Comparison of ENCODE assay signal across 1 cellular context in the genomic region with DNA sequence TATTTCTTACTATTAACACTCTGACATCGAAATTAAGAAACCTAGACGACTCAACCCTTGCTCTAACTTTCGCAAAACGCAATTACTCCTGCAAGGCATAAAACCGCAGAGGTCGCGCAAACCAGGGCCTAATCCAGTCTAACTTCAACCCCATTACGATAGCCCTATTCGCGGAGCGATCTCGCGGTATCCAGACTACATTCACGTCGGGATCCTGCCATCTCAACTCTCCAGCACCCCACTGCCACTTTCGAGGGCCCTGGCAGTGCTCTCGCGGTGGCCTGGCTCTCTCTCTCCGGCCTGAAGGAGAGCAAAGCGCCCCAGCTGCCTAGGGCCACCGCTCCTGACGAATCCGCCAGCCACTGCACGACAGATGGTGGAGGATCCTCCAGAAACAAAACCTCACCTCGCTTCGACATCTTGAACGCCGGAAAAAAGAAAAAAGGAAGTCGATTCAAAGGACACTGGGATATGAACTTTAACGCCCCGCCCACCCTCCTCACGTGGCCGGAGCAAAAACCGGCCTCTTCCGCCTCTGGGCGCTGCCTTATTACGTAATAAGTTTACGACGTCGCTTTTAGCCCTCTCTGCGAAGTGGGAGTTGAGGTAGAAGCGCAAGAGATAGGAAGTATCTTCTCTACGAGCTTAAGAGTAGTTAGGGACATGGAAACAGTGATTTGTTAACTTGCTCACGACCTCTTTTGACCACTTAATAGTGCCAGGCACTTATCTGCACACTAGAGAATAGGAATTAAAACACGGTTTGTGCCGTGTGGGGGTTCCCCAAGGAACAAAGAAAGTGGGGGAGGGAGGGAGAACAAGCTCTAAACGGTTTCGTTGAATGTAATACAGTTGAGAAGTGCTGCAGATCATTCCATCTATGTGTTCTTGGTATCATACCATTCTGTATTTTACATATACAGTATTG.
A peak's percentile ranks its signal among the peaks of the same experiment; 100 is the strongest.
TF ChIP-seq lines count a peak whose summit lies in the region.

A gene (minus strand): TSS at position 430 of the 928 bp plus-strand sequence. CDS start 11 bp downstream, at position 419.

TF ChIP-seq in SK-N-SH, 30 proteins besides CTCF, POLR2A, EP300 and RAD21 (continued from another document):
- no peak for TF ChIP-seq RXRA (IDR thresholded peaks at IDR 0.05; ENCODE audit: borderline replicate concordance, low read depth)
- TF ChIP-seq FOXJ3 (CRISPR knock-in tag; IDR thresholded peaks at IDR 0.05), result no peak
- no peak for TF ChIP-seq SMC3 (IDR thresholded peaks at IDR 0.05; ENCODE audit: low read depth, low read length)
- TF ChIP-seq, protein P1, sequence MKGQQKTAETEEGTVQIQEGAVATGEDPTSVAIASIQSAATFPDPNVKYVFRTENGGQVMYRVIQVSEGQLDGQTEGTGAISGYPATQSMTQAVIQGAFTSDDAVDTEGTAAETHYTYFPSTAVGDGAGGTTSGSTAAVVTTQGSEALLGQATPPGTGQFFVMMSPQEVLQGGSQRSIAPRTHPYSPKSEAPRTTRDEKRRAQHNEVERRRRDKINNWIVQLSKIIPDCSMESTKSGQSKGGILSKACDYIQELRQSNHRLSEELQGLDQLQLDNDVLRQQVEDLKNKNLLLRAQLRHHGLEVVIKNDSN (IDR thresholded peaks at IDR 0.05; ENCODE audit: borderline replicate concordance, low read depth), result peak; percentile 97
- TF ChIP-seq, protein P2, sequence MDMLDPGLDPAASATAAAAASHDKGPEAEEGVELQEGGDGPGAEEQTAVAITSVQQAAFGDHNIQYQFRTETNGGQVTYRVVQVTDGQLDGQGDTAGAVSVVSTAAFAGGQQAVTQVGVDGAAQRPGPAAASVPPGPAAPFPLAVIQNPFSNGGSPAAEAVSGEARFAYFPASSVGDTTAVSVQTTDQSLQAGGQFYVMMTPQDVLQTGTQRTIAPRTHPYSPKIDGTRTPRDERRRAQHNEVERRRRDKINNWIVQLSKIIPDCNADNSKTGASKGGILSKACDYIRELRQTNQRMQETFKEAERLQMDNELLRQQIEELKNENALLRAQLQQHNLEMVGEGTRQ (IDR thresholded peaks at IDR 0.05; ENCODE audit: borderline replicate concordance, low read depth, low read length), result peak; percentile 88
- TF ChIP-seq ELF1 (IDR thresholded peaks at IDR 0.05), result peak; percentile 96
- TF ChIP-seq, protein P3, sequence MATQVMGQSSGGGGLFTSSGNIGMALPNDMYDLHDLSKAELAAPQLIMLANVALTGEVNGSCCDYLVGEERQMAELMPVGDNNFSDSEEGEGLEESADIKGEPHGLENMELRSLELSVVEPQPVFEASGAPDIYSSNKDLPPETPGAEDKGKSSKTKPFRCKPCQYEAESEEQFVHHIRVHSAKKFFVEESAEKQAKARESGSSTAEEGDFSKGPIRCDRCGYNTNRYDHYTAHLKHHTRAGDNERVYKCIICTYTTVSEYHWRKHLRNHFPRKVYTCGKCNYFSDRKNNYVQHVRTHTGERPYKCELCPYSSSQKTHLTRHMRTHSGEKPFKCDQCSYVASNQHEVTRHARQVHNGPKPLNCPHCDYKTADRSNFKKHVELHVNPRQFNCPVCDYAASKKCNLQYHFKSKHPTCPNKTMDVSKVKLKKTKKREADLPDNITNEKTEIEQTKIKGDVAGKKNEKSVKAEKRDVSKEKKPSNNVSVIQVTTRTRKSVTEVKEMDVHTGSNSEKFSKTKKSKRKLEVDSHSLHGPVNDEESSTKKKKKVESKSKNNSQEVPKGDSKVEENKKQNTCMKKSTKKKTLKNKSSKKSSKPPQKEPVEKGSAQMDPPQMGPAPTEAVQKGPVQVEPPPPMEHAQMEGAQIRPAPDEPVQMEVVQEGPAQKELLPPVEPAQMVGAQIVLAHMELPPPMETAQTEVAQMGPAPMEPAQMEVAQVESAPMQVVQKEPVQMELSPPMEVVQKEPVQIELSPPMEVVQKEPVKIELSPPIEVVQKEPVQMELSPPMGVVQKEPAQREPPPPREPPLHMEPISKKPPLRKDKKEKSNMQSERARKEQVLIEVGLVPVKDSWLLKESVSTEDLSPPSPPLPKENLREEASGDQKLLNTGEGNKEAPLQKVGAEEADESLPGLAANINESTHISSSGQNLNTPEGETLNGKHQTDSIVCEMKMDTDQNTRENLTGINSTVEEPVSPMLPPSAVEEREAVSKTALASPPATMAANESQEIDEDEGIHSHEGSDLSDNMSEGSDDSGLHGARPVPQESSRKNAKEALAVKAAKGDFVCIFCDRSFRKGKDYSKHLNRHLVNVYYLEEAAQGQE (IDR thresholded peaks at IDR 0.05; ENCODE audit: low read depth, low read length), result no peak
- no peak for TF ChIP-seq EZH2phosphoT487 (IDR thresholded peaks at IDR 0.05; ENCODE audit: borderline replicate concordance, low read depth)
- TF ChIP-seq CHD2 (IDR thresholded peaks at IDR 0.05; ENCODE audit: low read length, partially characterized antibody), result peak; percentile 98
- no peak for TF ChIP-seq SIN3A (IDR thresholded peaks at IDR 0.05; ENCODE audit: borderline replicate concordance, low read depth, low read length)
- TF ChIP-seq TEAD4 (IDR thresholded peaks at IDR 0.05; ENCODE audit: borderline replicate concordance, insufficient read depth), result no peak; the same call in 1 of the 2 replicates
- peak; percentile 85; the same call in 1 of the 2 replicates for TF ChIP-seq MXI1 (IDR thresholded peaks at IDR 0.05; ENCODE audit: low read depth, low read length)
- peak; percentile 49 for TF ChIP-seq TCF12 (IDR thresholded peaks at IDR 0.05)
- peak; percentile 96 for TF ChIP-seq TAF1 (IDR thresholded peaks at IDR 0.05; ENCODE audit: borderline replicate concordance, low read depth, low read length)
- TF ChIP-seq, protein P4, sequence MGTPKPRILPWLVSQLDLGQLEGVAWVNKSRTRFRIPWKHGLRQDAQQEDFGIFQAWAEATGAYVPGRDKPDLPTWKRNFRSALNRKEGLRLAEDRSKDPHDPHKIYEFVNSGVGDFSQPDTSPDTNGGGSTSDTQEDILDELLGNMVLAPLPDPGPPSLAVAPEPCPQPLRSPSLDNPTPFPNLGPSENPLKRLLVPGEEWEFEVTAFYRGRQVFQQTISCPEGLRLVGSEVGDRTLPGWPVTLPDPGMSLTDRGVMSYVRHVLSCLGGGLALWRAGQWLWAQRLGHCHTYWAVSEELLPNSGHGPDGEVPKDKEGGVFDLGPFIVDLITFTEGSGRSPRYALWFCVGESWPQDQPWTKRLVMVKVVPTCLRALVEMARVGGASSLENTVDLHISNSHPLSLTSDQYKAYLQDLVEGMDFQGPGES (IDR thresholded peaks at IDR 0.05; ENCODE audit: low read depth, low read length), result no peak
- TF ChIP-seq MEF2A (IDR thresholded peaks at IDR 0.05; ENCODE audit: borderline replicate concordance, low read depth), result no peak
- TF ChIP-seq, protein P5, sequence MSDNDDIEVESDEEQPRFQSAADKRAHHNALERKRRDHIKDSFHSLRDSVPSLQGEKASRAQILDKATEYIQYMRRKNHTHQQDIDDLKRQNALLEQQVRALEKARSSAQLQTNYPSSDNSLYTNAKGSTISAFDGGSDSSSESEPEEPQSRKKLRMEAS (IDR thresholded peaks at IDR 0.05; ENCODE audit: low read depth), result peak; percentile 97
